Comparison of ENCODE assay signal across 24 cellular contexts in the genomic region with DNA sequence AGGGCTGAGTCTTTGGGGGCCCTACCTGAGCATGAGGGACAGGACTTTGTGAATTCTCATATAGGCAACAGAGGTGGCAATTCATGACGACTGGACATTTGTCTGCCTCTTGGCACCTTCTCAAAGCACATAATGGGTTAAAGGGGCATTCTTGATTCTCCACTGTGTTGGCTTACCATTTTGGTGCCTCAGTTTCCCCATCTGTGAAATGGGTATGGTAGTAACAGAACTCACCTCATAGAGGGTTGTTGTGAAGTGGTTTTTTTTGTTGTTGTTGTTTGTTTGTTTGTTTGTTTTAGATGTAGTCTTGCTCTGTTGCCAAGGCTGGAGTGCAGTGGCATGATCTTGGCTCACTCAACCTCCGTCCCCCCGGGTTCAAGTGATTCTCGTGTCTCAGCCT.
"Had no signal": no experiment of that assay in that cellular context is flagged by ENCODE, and none has a peak within 500 bp of the region (broad histone marks: within the 10 kb centered on the region; RNA-seq: fewer than 3 reads in every experiment).

No MANE protein-coding gene starts in this region.

- FAIRE-seq: colon, endothelial cell of umbilical vein, frontal cortex, islet of Langerhans, keratinocyte had no signal

- H3K27ac ChIP-seq: coronary artery, dorsolateral prefrontal cortex, esophagus muscularis mucosa, foreskin keratinocyte, gastroesophageal sphincter, heart right ventricle, left lung, lower lobe of right lung had no signal

- H3K4me1 Mint-ChIP-seq: mesothelial cell of epicardium had no signal

- H3K36me3 ChIP-seq: esophagus muscularis mucosa, gastroesophageal sphincter, lower lobe of right lung had no signal

- H3K27ac Mint-ChIP-seq: mesothelial cell of epicardium had no signal

- H3K9me3 ChIP-seq: esophagus muscularis mucosa, gastroesophageal sphincter, left lung, mucosa of descending colon had no signal

- ATAC-seq: foreskin keratinocyte, gastroesophageal sphincter, heart right ventricle, left cardiac atrium, left lung, left ventricle myocardium superior, lower lobe of right lung, mucosa of descending colon had no signal

- H3K4me3 ChIP-seq: coronary artery, dorsolateral prefrontal cortex, esophagus muscularis mucosa, gastroesophageal sphincter, heart right ventricle, left lung, lower lobe of right lung, mucosa of descending colon had no signal

- H3K4me3 Mint-ChIP-seq: mesothelial cell of epicardium had no signal

- H3K27me3 ChIP-seq: dorsolateral prefrontal cortex, esophagus muscularis mucosa, foreskin keratinocyte, gastroesophageal sphincter, heart right ventricle, left lung had no signal

- DNase-seq: dermis blood vessel endothelial cell; dorsolateral prefrontal cortex; effector CD4-positive, alpha-beta T cell; effector memory CD4-positive, alpha-beta T cell; foreskin keratinocyte; glutamatergic neuron; head of caudate nucleus; heart right ventricle; hippocampal formation; left cardiac atrium; left lung; left ventricle myocardium superior; lower lobe of right lung; mesenchymal stem cell; mucosa of descending colon had no signal

- H3K4me1 ChIP-seq: esophagus muscularis mucosa, foreskin keratinocyte, gastroesophageal sphincter had no signal
